Comparison of ENCODE assay signal across 19 cellular contexts in the genomic region with DNA sequence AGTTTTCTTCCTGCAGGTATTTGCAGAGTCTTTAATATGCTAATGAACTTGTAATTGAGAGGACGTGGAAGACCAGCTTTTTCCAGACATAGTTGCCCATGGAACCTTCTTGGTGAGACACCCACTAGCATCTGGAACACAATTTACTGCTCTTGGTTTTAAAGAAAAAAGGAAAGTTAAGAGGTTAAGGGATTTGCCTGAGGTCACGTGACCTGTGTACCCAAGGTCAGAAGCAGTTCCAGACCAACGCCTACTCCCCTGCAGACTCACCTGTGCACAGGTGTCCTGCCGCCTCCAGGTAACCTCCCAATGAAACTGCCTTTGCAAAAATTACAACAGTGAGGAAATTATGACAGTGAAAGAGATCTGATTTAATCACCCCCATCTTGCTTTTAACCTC.
DNase-seq lines count a peak whose midpoint lies in the region; ATAC-seq, FAIRE-seq and TF ChIP-seq lines count a peak whose summit lies in the region.
"Had no signal": no experiment of that assay in that cellular context is flagged by ENCODE, and none has a peak within 500 bp of the region (broad histone marks: within the 10 kb centered on the region; RNA-seq: fewer than 3 reads in every experiment).

No MANE protein-coding gene starts in this region.

- H3K27me3 Mint-ChIP-seq in activated CD8-positive, alpha-beta T cell treated with anti-CD3 and anti-CD28 coated beads, Interleukin-2, amount 10 ng/mL, durations not matched to agents 7 days and 5 days (ENCODE audit: low read depth), result peaks cover 18% of the 10 kb centered on the region
- H3K27me3 Mint-ChIP-seq: CD4-positive, alpha-beta T cell had no signal

- H3K79me2 ChIP-seq in HepG2 (ENCODE audit: insufficient read depth, low read length), result no peaks in the 10 kb centered on the region
- H3K79me2 ChIP-seq in OCI-LY1 (ENCODE audit: insufficient read depth, low read length), result no peaks in the 10 kb centered on the region
- H3K79me2 ChIP-seq in H1 (ENCODE audit: control insufficient read depth in 1 of 2, insufficient read depth in 2 of 2, low read length in 2 of 2), result no peaks in the 10 kb centered on the region

- H3K23ac ChIP-seq in H1 (ENCODE audit: insufficient read length), result no peak overlapping the region

- H3K9me3 ChIP-seq in HepG2 (ENCODE audit: low read length) (peaks cover 10% of the 10 kb centered on the region; the same call in 1 of the 2 replicates), right lobe of liver (no peaks in the 10 kb centered on the region), OCI-LY1 (ENCODE audit: low read length) (no peaks in the 10 kb centered on the region), H1 (ENCODE audit: insufficient read depth in 2 of 2, low read depth in 1 of 2, low read length in 1 of 2) (no peaks in the 10 kb centered on the region), right atrium auricular region (no peaks in the 10 kb centered on the region), transverse colon (no peaks in the 10 kb centered on the region)
- H3K9me3 ChIP-seq: BLaER1 treated with 17β-estradiol and CSF1 and Interleukin-3, amounts not matched to agents 10 nM and 100 nM had no signal

- no peak overlapping the region for H4K8ac ChIP-seq in H1 (ENCODE audit: extremely low read depth, insufficient read depth, low read length)

- H3K4ac ChIP-seq in H1 (replicated peaks; ENCODE audit: insufficient read length, low read depth, low read length), result no peak overlapping the region

- no peak overlapping the region for H2BK5ac ChIP-seq in H1 (ENCODE audit: low read depth, low read length)

- POLR2A ChIA-PET in HepG2 (lab: Yijun Ruan, JAX), result no interaction called here
- POLR2A ChIA-PET in H1 (lab: Charles Lee; ENCODE audit: partially characterized antibody), result interaction anchor here (1.1 kb wide), 1 partner anchor 591 kb away, joined by 4 read pairs; a partner anchor contains a TSS
- POLR2A ChIA-PET in activated CD8-positive, alpha-beta T cell treated with anti-CD3 and anti-CD28 coated beads, Interleukin-2, amount 10 ng/mL, durations not matched to agents 7 days and 5 days (lab: Charles Lee), result no interaction called here

- no peak overlapping the region for H3K4me3 Mint-ChIP-seq in activated CD8-positive, alpha-beta T cell treated with anti-CD3 and anti-CD28 coated beads, Interleukin-2, amount 10 ng/mL, durations not matched to agents 7 days and 5 days
- H3K4me3 Mint-ChIP-seq: CD4-positive, alpha-beta T cell had no signal

- WGBS in HepG2 (ENCODE audit: low lambda C conversion rate), result 45% methylated on average over 4 of the region's 4 CpGs
- WGBS in right lobe of liver (ENCODE audit: insufficient coverage, low coverage, low lambda C conversion rate, missing lambda C conversion rate), result 92% methylated on average over 4 of the region's 4 CpGs
- WGBS in H1 (ENCODE audit: extremely low coverage in 1 of 2, insufficient coverage in 1 of 2, insufficient read length in 1 of 2, insufficient replicate concordance in 2 of 2, low coverage in 1 of 2, low lambda C conversion rate in 2 of 2, missing lambda C conversion rate in 1 of 2), 2 experiments, result 71% methylated on average over 4 of the region's 4 CpGs; no CpG with 5 or more reads in 1 of the 2 experiments
- 82 to 88% methylated on average over 4 of the region's 4 CpGs for WGBS in transverse colon (ENCODE audit: low coverage in 1 of 2), 2 donors

- H4K91ac ChIP-seq in H1 (replicated peaks; ENCODE audit: insufficient read length, low read length), result no peak overlapping the region

- H3K27me3 ChIP-seq in HepG2 (ENCODE audit: control insufficient read depth in 1 of 2, insufficient read depth in 2 of 2, low read length in 2 of 2) (peaks cover 0 to 4% of the 10 kb centered on the region in 2 experiments; a peak in 3 of 5 replicates), right lobe of liver (no peaks in the 10 kb centered on the region), OCI-LY1 (ENCODE audit: insufficient read depth, low read length) (no peaks in the 10 kb centered on the region), H1 (replicated peaks in 1 of 4; ENCODE audit: control insufficient read depth in 3 of 4, extremely low read depth in 1 of 4, insufficient read depth in 3 of 4, low read length in 3 of 4) (no peaks in the 10 kb centered on the region; a peak in 1 of 7 replicates), right atrium auricular region (no peaks in the 10 kb centered on the region), transverse colon (no peaks in the 10 kb centered on the region)
- H3K27me3 ChIP-seq: BLaER1 treated with 17β-estradiol and CSF1 and Interleukin-3, amounts not matched to agents 10 nM and 100 nM had no signal

- FAIRE-seq in HepG2 (lab: Jason Lieb, UNC) (no peak), H1 (lab: Jason Lieb, UNC) (peak; percentile 73)
- FAIRE-seq: GM19239, H54 had no signal

- no peak overlapping the region for H3K18ac ChIP-seq in H1 (ENCODE audit: extremely low read depth, low read length)

- H3K79me1 ChIP-seq in H1 (ENCODE audit: low read depth, low read length), result no peaks in the 10 kb centered on the region

- H2BK15ac ChIP-seq in H1 (ENCODE audit: low read length), result no peak overlapping the region

- H3K4me3 ChIP-seq in HepG2 (replicated peaks in 1 of 3; ENCODE audit: insufficient read depth in 1 of 3, low read depth in 2 of 3, low read length in 3 of 3), result no peak overlapping the region
- H3K4me3 ChIP-seq in right lobe of liver, result no peak overlapping the region
- no peak overlapping the region for H3K4me3 ChIP-seq in OCI-LY1 (ENCODE audit: low read depth, low read length, poor library complexity, severe bottlenecking)
- no peak overlapping the region for H3K4me3 ChIP-seq in H1 (ENCODE audit: extremely low read depth in 1 of 4, insufficient read depth in 2 of 4, low read depth in 3 of 4, low read length in 4 of 4)
- no peak overlapping the region for H3K4me3 ChIP-seq in right atrium auricular region
- H3K4me3 ChIP-seq in transverse colon, result no peak overlapping the region
- H3K4me3 ChIP-seq: BLaER1 treated with 17β-estradiol and CSF1 and Interleukin-3, amounts not matched to agents 10 nM and 100 nM had no signal

- no peak overlapping the region for H3K27ac Mint-ChIP-seq in activated CD8-positive, alpha-beta T cell treated with anti-CD3 and anti-CD28 coated beads, Interleukin-2, amount 10 ng/mL, durations not matched to agents 7 days and 5 days
- H3K27ac Mint-ChIP-seq: CD4-positive, alpha-beta T cell; IgD-negative memory B cell had no signal

- TF ChIP-seq EP300 in HepG2 (IDR thresholded peaks at IDR 0.05; ENCODE audit: low read depth in 2 of 2, low read length in 2 of 2) (no peak), HepG2 (CRISPR knock-in tag; IDR thresholded peaks at IDR 0.05; ENCODE audit: borderline replicate concordance) (no peak), H1 (IDR thresholded peaks at IDR 0.05; ENCODE audit: borderline replicate concordance in 1 of 2, low read depth in 2 of 2, low read length in 2 of 2) (no peak), transverse colon (IDR thresholded peaks at IDR 0.05; ENCODE audit: low read depth) (no peak)

- DNase-seq in HepG2 (ENCODE audit: low spot score), result no peak
- no peak for DNase-seq in right lobe of liver
- no peak for DNase-seq in H1 (ENCODE audit: low read depth in 1 of 2, low spot score in 2 of 2)
- DNase-seq in activated CD8-positive, alpha-beta T cell treated with anti-CD3 and anti-CD28 coated beads, Interleukin-2, amount 10 ng/mL, durations not matched to agents 7 days and 5 days, result no peak
- DNase-seq in NCI-H1417 (lab: John Stamatoyannopoulos, UW), result no peak
- DNase-seq in right atrium auricular region (ENCODE audit: low spot score), result no peak
- DNase-seq in transverse colon, result no peak
- DNase-seq: ACHN; Calu3; CD4-positive, alpha-beta T cell; DMS 273 treated with DMSO at 0.1 percent for 48 hours; DMS79; EL; GDM1 had no signal

- H3K36me3 Mint-ChIP-seq in activated CD8-positive, alpha-beta T cell treated with anti-CD3 and anti-CD28 coated beads, Interleukin-2, amount 10 ng/mL, durations not matched to agents 7 days and 5 days (ENCODE audit: low read depth), result no peaks in the 10 kb centered on the region

- H3K9ac ChIP-seq in HepG2 (ENCODE audit: insufficient read depth, low read depth, low read length) (no peak overlapping the region), OCI-LY1 (ENCODE audit: low read length) (peak overlapping the region; percentile 71; the same call in 1 of the 2 replicates), H1 (replicated peaks in 1 of 4; ENCODE audit: extremely low read depth in 1 of 4, low read depth in 3 of 4, low read length in 3 of 4) (no peak overlapping the region)
- H3K9ac ChIP-seq: BLaER1 treated with 17β-estradiol and CSF1 and Interleukin-3, amounts not matched to agents 10 nM and 100 nM had no signal

- H3K27ac ChIP-seq in HepG2 (ENCODE audit: extremely low read length, insufficient read depth, low read length) (no peak overlapping the region), right lobe of liver (no peak overlapping the region), OCI-LY1 (ENCODE audit: low read depth, low read length, poor library complexity, severe bottlenecking) (peak overlapping the region; percentile 100), H1 (ENCODE audit: low read depth, low read length) (no peak overlapping the region), right atrium auricular region (no peak overlapping the region), transverse colon (no peak overlapping the region)
- H3K27ac ChIP-seq: BLaER1 treated with 17β-estradiol and CSF1 and Interleukin-3, amounts not matched to agents 10 nM and 100 nM had no signal

- H2AK5ac ChIP-seq in H1 (ENCODE audit: low read depth, low read length), result no peak overlapping the region

- H2AFZ ChIP-seq in HepG2 (ENCODE audit: low read length) (no peak overlapping the region), OCI-LY1 (ENCODE audit: low read length) (no peak overlapping the region), H1 (ENCODE audit: low read length) (no peak overlapping the region)

- H4K20me1 ChIP-seq in HepG2 (ENCODE audit: insufficient read depth, low read length), result no peaks in the 10 kb centered on the region
- no peaks in the 10 kb centered on the region for H4K20me1 ChIP-seq in OCI-LY1 (ENCODE audit: insufficient read depth, low read length)
- H4K20me1 ChIP-seq in H1 (replicated peaks in 1 of 2; ENCODE audit: control insufficient read depth in 1 of 2, insufficient read depth in 2 of 2, low read length in 2 of 2), result no peaks in the 10 kb centered on the region
- H4K20me1 ChIP-seq: BLaER1 treated with 17β-estradiol and CSF1 and Interleukin-3, amounts not matched to agents 10 nM and 100 nM had no signal

- H3K23me2 ChIP-seq in H1 (ENCODE audit: low read depth, low read length), result no peaks in the 10 kb centered on the region

- no TSS peak for BruUV-seq in HepG2 (replicated peaks; lab: Mats Ljungman, UMichigan)

- no peak overlapping the region for H4K5ac ChIP-seq in H1 (ENCODE audit: insufficient read length, low read depth, low read length)

- in situ Hi-C loops in HepG2 (cut with HindIII; ENCODE audit: extremely low pct_ligation_motif_present, low pct_unique_long_range_greater_than_20kb), result no loop called here
- in situ Hi-C loops in transverse colon (cut with MboI; ENCODE audit: low pct_ligation_motif_present in 1 of 4, low pct_unique_long_range_greater_than_20kb in 1 of 4, low sequenced_read_pairs in 3 of 4), result loop anchor here in 1 of 4 donors (25.0 kb wide), 1 partner anchor 599 kb away; a partner anchor contains a TSS

- TF ChIP-seq RAD21 in HepG2 (CRISPR knock-in tag; IDR thresholded peaks at IDR 0.05), result no peak
- no peak for TF ChIP-seq RAD21 in H1 (IDR thresholded peaks at IDR 0.05 in 1 of 2, conservative IDR thresholded peaks at IDR 0.05 in 1 of 2; ENCODE audit: low read depth in 2 of 2, low read length in 2 of 2)

- TF ChIP-seq CTCF in HepG2 (CRISPR knock-in tag; IDR thresholded peaks at IDR 0.05) (no peak), right lobe of liver (IDR thresholded peaks at IDR 0.05) (no peak), OCI-LY1 (IDR thresholded peaks at IDR 0.05; ENCODE audit: low read length) (no peak), H1 (IDR thresholded peaks at IDR 0.05; ENCODE audit: control extremely low read depth in 1 of 3, insufficient read depth in 1 of 3, low read depth in 1 of 3, low read length in 3 of 3) (no peak), right atrium auricular region (IDR thresholded peaks at IDR 0.05) (no peak), transverse colon (IDR thresholded peaks at IDR 0.05) (no peak)

- no peaks in the 10 kb centered on the region for H3K4me1 ChIP-seq in HepG2 (ENCODE audit: insufficient read depth, low read length)
- H3K4me1 ChIP-seq in right lobe of liver, result peaks cover 0 to 23% (median 2%) of the 10 kb centered on the region in 4 donors
- peaks cover 65% of the 10 kb centered on the region for H3K4me1 ChIP-seq in OCI-LY1 (ENCODE audit: insufficient read depth, low read length, severe bottlenecking)
- peaks cover 0 to 12% (median 4%) of the 10 kb centered on the region in 4 experiments; a peak in 5 of 7 replicates for H3K4me1 ChIP-seq in H1 (replicated peaks in 1 of 4; ENCODE audit: control insufficient read depth in 3 of 4, insufficient read depth in 4 of 4, low read length in 3 of 4)
- no peaks in the 10 kb centered on the region for H3K4me1 ChIP-seq in right atrium auricular region
- H3K4me1 ChIP-seq in transverse colon, result peaks cover 0 to 2% (median 0%) of the 10 kb centered on the region in 4 donors

- TF ChIP-seq POLR2A in HepG2 (IDR thresholded peaks at IDR 0.05; ENCODE audit: insufficient read depth in 1 of 2, low read depth in 2 of 2, low read length in 2 of 2), result no peak
- TF ChIP-seq POLR2A in right lobe of liver (IDR thresholded peaks at IDR 0.05), result no peak
- no peak for TF ChIP-seq POLR2A in H1 (IDR thresholded peaks at IDR 0.05; ENCODE audit: control extremely low read depth in 1 of 2, low read depth in 2 of 2, low read length in 2 of 2)
- TF ChIP-seq POLR2A in transverse colon (IDR thresholded peaks at IDR 0.05), result no peak

- H3K14ac ChIP-seq in H1 (ENCODE audit: insufficient read length), result no peak overlapping the region

- intact Hi-C loops in HepG2 (cut with micrococcal nuclease; ENCODE audit: unreplicated experiment), result no loop called here
- intact Hi-C loops in right lobe of liver (cut with DNase I), result no loop called here
- intact Hi-C loops in transverse colon (cut with DNase I; ENCODE audit: low total_unique reads), result no loop called here

- peaks cover 7% of the 10 kb centered on the region for H3K4me1 Mint-ChIP-seq in activated CD8-positive, alpha-beta T cell treated with anti-CD3 and anti-CD28 coated beads, Interleukin-2, amount 10 ng/mL, durations not matched to agents 7 days and 5 days (ENCODE audit: low read depth)
- H3K4me1 Mint-ChIP-seq: IgD-negative memory B cell had no signal

- no peak overlapping the region for H2BK12ac ChIP-seq in H1 (ENCODE audit: low read depth, low read length)

- no peak overlapping the region for H2BK20ac ChIP-seq in H1 (ENCODE audit: low read length)

- H3K36me3 ChIP-seq in HepG2 (replicated peaks in 1 of 2; ENCODE audit: control insufficient read depth in 1 of 2, insufficient read depth in 2 of 2, low read length in 2 of 2) (no peaks in the 10 kb centered on the region), right lobe of liver (no peaks in the 10 kb centered on the region), OCI-LY1 (ENCODE audit: insufficient read depth, low read length) (no peaks in the 10 kb centered on the region), H1 (ENCODE audit: control insufficient read depth in 2 of 4, insufficient read depth in 4 of 4, low read length in 3 of 4) (no peaks in the 10 kb centered on the region), right atrium auricular region (no peaks in the 10 kb centered on the region), transverse colon (no peaks in the 10 kb centered on the region)
- H3K36me3 ChIP-seq: BLaER1 treated with 17β-estradiol and CSF1 and Interleukin-3, amounts not matched to agents 10 nM and 100 nM had no signal

- CTCF ChIA-PET in HepG2 (lab: Yijun Ruan, JAX; ENCODE audit: low intra/inter-chr PET ratio, low total read pairs), result no interaction called here
- CTCF ChIA-PET in H1 (lab: Charles Lee; ENCODE audit: partially characterized antibody), result interaction anchor here (1.1 to 1.3 kb wide), 2 partner anchors 9 to 918 kb away, joined by 3 read pairs; no protein-coding TSS in a partner anchor
- CTCF ChIA-PET in activated CD8-positive, alpha-beta T cell treated with anti-CD3 and anti-CD28 coated beads, Interleukin-2, amount 10 ng/mL, durations not matched to agents 7 days and 5 days (lab: Charles Lee), result no interaction called here

- H3F3A ChIP-seq in OCI-LY1 (ENCODE audit: insufficient read depth, low read length), result peaks cover 6% of the 10 kb centered on the region; the same call in 1 of the 2 replicates

- H3K9me2 ChIP-seq in OCI-LY1 (ENCODE audit: low read depth, low read length), result no peaks in the 10 kb centered on the region

- no peak overlapping the region for H3K4me2 ChIP-seq in HepG2 (ENCODE audit: low read depth, low read length)
- H3K4me2 ChIP-seq in OCI-LY1 (ENCODE audit: low read length), result peak overlapping the region; percentile 63; the same call in 1 of the 2 replicates
- H3K4me2 ChIP-seq in H1 (ENCODE audit: insufficient read depth in 1 of 2, low read depth in 2 of 2, low read length in 2 of 2), result no peak overlapping the region

- no peaks in the 10 kb centered on the region for H3K9me3 Mint-ChIP-seq in activated CD8-positive, alpha-beta T cell treated with anti-CD3 and anti-CD28 coated beads, Interleukin-2, amount 10 ng/mL, durations not matched to agents 7 days and 5 days (ENCODE audit: insufficient read depth)
- H3K9me3 Mint-ChIP-seq: CD4-positive, alpha-beta T cell; IgD-negative memory B cell had no signal

- no peak overlapping the region for H2BK120ac ChIP-seq in H1 (replicated peaks; ENCODE audit: low read depth, low read length)

- ATAC-seq in HepG2 (no peak), right lobe of liver (no peak)
- ATAC-seq in activated CD8-positive, alpha-beta T cell treated with anti-CD3 and anti-CD28 coated beads, Interleukin-2, amount 10 ng/mL, durations not matched to agents 7 days and 5 days, result no peak

- no peak overlapping the region for H3K56ac ChIP-seq in H1 (replicated peaks; ENCODE audit: insufficient read length, low read depth, low read length)
